Comparison of ENCODE assay signal across 10 cellular contexts in the genomic region with DNA sequence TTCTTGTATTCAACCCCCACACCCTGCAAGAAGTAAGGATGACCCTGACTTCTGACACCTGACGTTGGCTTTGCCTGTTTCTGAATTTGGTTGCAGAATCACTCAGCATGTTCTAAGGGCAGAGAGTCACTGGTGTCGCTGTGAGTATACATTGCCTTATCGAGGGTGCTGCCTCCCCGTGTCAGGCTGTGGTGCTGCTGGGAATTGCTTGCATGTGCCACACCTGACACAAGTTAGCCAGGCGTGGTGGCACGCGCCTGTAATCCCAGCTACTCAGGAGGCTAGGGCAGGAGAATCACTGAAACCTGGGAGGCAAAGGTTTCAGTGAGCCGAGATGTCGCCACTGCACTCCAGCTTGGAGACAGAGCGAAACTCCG. TPM values are rescaled to one million over a fixed set of nuclear protein-coding genes. Genes with fewer than 3 reads are reported as not detected.
DNase-seq lines count a peak whose midpoint lies in the region; FAIRE-seq and TF ChIP-seq lines count a peak whose summit lies in the region.
"Had no signal": no experiment of that assay in that cellular context is flagged by ENCODE, and none has a peak within 500 bp of the region (broad histone marks: within the 10 kb centered on the region; RNA-seq: fewer than 3 reads in every experiment).

No MANE protein-coding gene starts in this region.

- FAIRE-seq in urothelium cell line (lab: Jason Lieb, UNC), result no peak
- FAIRE-seq: G401.6 had no signal

- H3K9me3 Mint-ChIP-seq in activated CD4-positive, alpha-beta memory T cell treated with anti-CD3 and anti-CD28 coated beads for 36 hours, result no peaks in the 10 kb centered on the region

- H3K4me1 Mint-ChIP-seq in activated CD4-positive, alpha-beta memory T cell treated with anti-CD3 and anti-CD28 coated beads for 36 hours (ENCODE audit: low read depth), result peaks cover 35% of the 10 kb centered on the region

- peaks cover 2% of the 10 kb centered on the region for H3K36me3 Mint-ChIP-seq in activated CD4-positive, alpha-beta memory T cell treated with anti-CD3 and anti-CD28 coated beads for 36 hours

- no peak overlapping the region for H3K4me3 ChIP-seq in fibroblast of the aortic adventitia (ENCODE audit: low read depth, low read length)
- H3K4me3 ChIP-seq: psoas muscle had no signal

- CTCF ChIA-PET in activated CD4-positive, alpha-beta memory T cell treated with anti-CD3 and anti-CD28 coated beads for 36 hours (lab: Charles Lee), result interaction anchor here (0.7 to 1.1 kb wide), 2 partner anchors 52 to 240 kb away, joined by 4 to 5 read pairs; no protein-coding TSS in a partner anchor

- POLR2A ChIA-PET in activated CD4-positive, alpha-beta memory T cell treated with anti-CD3 and anti-CD28 coated beads for 36 hours (lab: Charles Lee), result no interaction called here

- H3K4me3 Mint-ChIP-seq in activated CD4-positive, alpha-beta memory T cell treated with anti-CD3 and anti-CD28 coated beads for 36 hours, result peak overlapping the region; percentile 16

- no peak overlapping the region for H3K27ac Mint-ChIP-seq in activated CD4-positive, alpha-beta memory T cell treated with anti-CD3 and anti-CD28 coated beads for 36 hours

- DNase-seq in SIG-M5 treated with dmso at 0.1 percent for 504 hours (lab: John Stamatoyannopoulos, UW; ENCODE audit: unreplicated experiment) (peak; percentile 77), SIG-M5 (lab: John Stamatoyannopoulos, UW) (no peak), NCI-H2107 treated with DMSO at 0.1 percent for 48 hours (lab: John Stamatoyannopoulos, UW; ENCODE audit: unreplicated experiment) (peak; percentile 67), fibroblast of the aortic adventitia (ENCODE audit: low read depth) (no peak), NCI-H146 treated with DMSO at 0.1 percent for 48 hours (lab: John Stamatoyannopoulos, UW; ENCODE audit: unreplicated experiment) (no peak), urothelium cell line (ENCODE audit: low spot score) (no peak)
- DNase-seq in activated CD4-positive, alpha-beta memory T cell treated with anti-CD3 and anti-CD28 coated beads for 36 hours, result peak; percentile 83
- DNase-seq in stimulated activated CD4-positive, alpha-beta T cell treated with anti-CD3 and anti-CD28 coated beads, Interleukin-2, amount 100 ng/mL, for 24 hours, result peak; percentile 62 to 64

- peak; percentile 8 for TF ChIP-seq CTCF in fibroblast of the aortic adventitia (IDR thresholded peaks at IDR 0.05; ENCODE audit: insufficient read depth, low read length)

- intact Hi-C loops in activated CD4-positive, alpha-beta memory T cell treated with anti-CD3 and anti-CD28 coated beads for 36 hours (cut with micrococcal nuclease), result loop anchor here (5.0 kb wide), 3 partner anchors 151 to 241 kb away; no protein-coding TSS in a partner anchor

- H3K27me3 Mint-ChIP-seq in activated CD4-positive, alpha-beta memory T cell treated with anti-CD3 and anti-CD28 coated beads for 36 hours, result peaks cover 9% of the 10 kb centered on the region

RNA-seq across cellular contexts. Expression of a gene that starts 45.9 kb away (rescaled TPM):
- total RNA-seq in activated CD4-positive, alpha-beta memory T cell treated with anti-CD3 and anti-CD28 coated beads for 36 hours, result 10 to 100 TPM; 39.8 to 39.9 TPM
- total RNA-seq in fibroblast of the aortic adventitia (ENCODE audit: low replicate concordance), result 11.9 and 12.8 TPM in 2 replicates

RNA-seq across cellular contexts. Expression of a gene that starts 59.7 kb away (rescaled TPM):
- total RNA-seq in activated CD4-positive, alpha-beta memory T cell treated with anti-CD3 and anti-CD28 coated beads for 36 hours, result 10 to 100 TPM; 16.1 to 17.3 TPM
- 51.4 and 53.1 TPM in 2 replicates for total RNA-seq in fibroblast of the aortic adventitia (ENCODE audit: low replicate concordance)

Comparison
In these comparisons a context has a peak if more than half of its experiments do, and no peak if none do; other contexts are left out.
1. DNase-seq: peak in SIG-M5 treated with dmso at 0.1 percent for 504 hours (single experiment), NCI-H2107 treated with DMSO at 0.1 percent for 48 hours (single experiment), activated CD4-positive, alpha-beta memory T cell treated with anti-CD3 and anti-CD28 coated beads for 36 hours (single experiment) and stimulated activated CD4-positive, alpha-beta T cell treated with anti-CD3 and anti-CD28 coated beads, Interleukin-2, amount 100 ng/mL, for 24 hours (2 of 2); none in SIG-M5 (single experiment), fibroblast of the aortic adventitia (single experiment), NCI-H146 treated with DMSO at 0.1 percent for 48 hours (single experiment) and urothelium cell line (single experiment).